In the genomic region with DNA sequence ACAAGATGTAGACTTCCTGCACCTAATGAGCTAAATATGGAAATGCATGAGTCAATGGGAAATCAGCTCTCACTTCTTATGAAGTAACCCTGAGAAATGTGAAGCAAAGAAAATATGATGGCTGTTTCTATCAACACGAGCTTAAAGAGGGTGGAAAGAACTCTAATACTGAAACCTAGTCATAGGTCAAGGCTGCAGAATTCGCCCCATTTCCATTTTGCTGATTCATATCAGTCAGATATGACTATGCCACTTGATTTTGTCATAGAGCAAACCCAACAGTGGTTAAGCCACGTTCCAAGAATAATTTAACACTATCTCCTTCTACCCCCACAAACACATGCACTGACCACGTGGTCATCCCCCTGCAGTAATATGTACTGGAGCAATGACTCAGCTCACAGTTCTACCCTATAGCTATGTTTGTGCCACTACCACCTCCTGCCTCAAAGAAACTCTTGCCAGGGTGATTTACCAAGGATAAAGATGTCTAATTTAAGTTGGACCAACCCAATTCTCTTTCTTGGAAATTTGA, we compare ENCODE assay signal across 9 cellular contexts.
DNase-seq lines count a peak whose midpoint lies in the region; ATAC-seq and TF ChIP-seq lines count a peak whose summit lies in the region.
"Had no signal": no experiment of that assay in that cellular context is flagged by ENCODE, and none has a peak within 500 bp of the region (broad histone marks: within the 10 kb centered on the region; RNA-seq: fewer than 3 reads in every experiment).

No MANE protein-coding gene starts in this region.

- H3K27me3 Mint-ChIP-seq in activated T-cell treated with anti-CD3 and anti-CD28 coated beads, Interleukin-2, amount 50 U/mL, for 4 hours (ENCODE audit: low read depth), result no peaks in the 10 kb centered on the region
- H3K27me3 Mint-ChIP-seq in H9 (ENCODE audit: low read depth), result no peaks in the 10 kb centered on the region

- no peaks in the 10 kb centered on the region for H3K36me3 Mint-ChIP-seq in activated T-cell treated with anti-CD3 and anti-CD28 coated beads, Interleukin-2, amount 50 U/mL, for 4 hours (ENCODE audit: insufficient read depth)
- H3K36me3 Mint-ChIP-seq in H9 (ENCODE audit: insufficient read depth in 1 of 3, low read depth in 3 of 3), result no peaks in the 10 kb centered on the region

- no peak overlapping the region for H2AFZ ChIP-seq in H9 (ENCODE audit: low read length)

- no peak overlapping the region for H3K27ac Mint-ChIP-seq in H9
- H3K27ac Mint-ChIP-seq: nephron had no signal

- H2BK5ac ChIP-seq in H9 (ENCODE audit: insufficient read length, low read length), result no peak overlapping the region

- DNase-seq in GM04503 (ENCODE audit: low read depth), result peak; percentile 99
- no peak for DNase-seq in activated T-cell treated with anti-CD3 and anti-CD28 coated beads, Interleukin-2, amount 50 U/mL, for 4 hours
- DNase-seq in non-pigmented ciliary epithelial cell (ENCODE audit: low read depth), result peak; percentile 98
- DNase-seq in activated gamma-delta T cell (lab: John Stamatoyannopoulos, UW), result no peak
- DNase-seq in H9, result no peak
- DNase-seq in COR-L47 (lab: John Stamatoyannopoulos, UW), result no peak

- H4K20me1 ChIP-seq in H9 (ENCODE audit: control insufficient read depth, insufficient read depth, insufficient read length), result no peaks in the 10 kb centered on the region

- peaks cover 6% of the 10 kb centered on the region for H3K9me3 Mint-ChIP-seq in activated T-cell treated with anti-CD3 and anti-CD28 coated beads, Interleukin-2, amount 50 U/mL, for 4 hours
- H3K9me3 Mint-ChIP-seq in H9, result no peaks in the 10 kb centered on the region

- H3K18ac ChIP-seq in H9 (ENCODE audit: insufficient read length, low read depth, low read length), result no peak overlapping the region

- no peaks in the 10 kb centered on the region for H3K27me3 ChIP-seq in H9 (ENCODE audit: insufficient read depth, low read length)

- no peaks in the 10 kb centered on the region for H3K9me3 ChIP-seq in H9 (ENCODE audit: control insufficient read depth, low read depth, low read length)

- H3K27ac ChIP-seq in H9 (ENCODE audit: insufficient read length, low read depth, low read length), result no peak overlapping the region

- no peak overlapping the region for H2BK15ac ChIP-seq in H9 (ENCODE audit: low read depth, low read length)

- H3K4ac ChIP-seq in H9 (ENCODE audit: low read depth, low read length), result no peak overlapping the region

- H3K4me1 Mint-ChIP-seq in activated T-cell treated with anti-CD3 and anti-CD28 coated beads, Interleukin-2, amount 50 U/mL, for 4 hours (ENCODE audit: low read depth), result peaks cover 23% of the 10 kb centered on the region
- H3K4me1 Mint-ChIP-seq in H9, result 0 out of 4 replicates have a peak, but pooled peaks cover 0 to 2% of the 10 kb centered on the region in 2 experiments
- H3K4me1 Mint-ChIP-seq: nephron had no signal

- H3K23me2 ChIP-seq in H9 (ENCODE audit: insufficient read length, low read depth, low read length, poor library complexity, severe bottlenecking), result no peaks in the 10 kb centered on the region

- no peaks in the 10 kb centered on the region for H3K79me2 ChIP-seq in H9 (ENCODE audit: insufficient read depth, low read length)

- no peak overlapping the region for H3K9ac ChIP-seq in H9 (ENCODE audit: extremely low read depth, insufficient read length, low read length)

- no peak overlapping the region for H2BK12ac ChIP-seq in H9 (ENCODE audit: insufficient read length, low read depth, low read length)

- no peaks in the 10 kb centered on the region for H3K4me1 ChIP-seq in H9 (ENCODE audit: insufficient read depth, low read length)

- H3K14ac ChIP-seq in H9 (ENCODE audit: insufficient read depth, low read length), result no peak overlapping the region

- WGBS in H9 (ENCODE audit: extremely low coverage, insufficient read length, low lambda C conversion rate), result no CpG with 5 or more reads among the region's 4 CpGs

- ATAC-seq in GM21360 (IDR thresholded peaks at IDR 0.05; ENCODE audit: unreplicated experiment) (peak; percentile 95), HG03469 (IDR thresholded peaks at IDR 0.05; ENCODE audit: unreplicated experiment) (peak; percentile 88)
- ATAC-seq in activated T-cell treated with anti-CD3 and anti-CD28 coated beads, Interleukin-2, amount 50 U/mL, for 4 hours, result peak; percentile 88 to 89

- no peak overlapping the region for H4K8ac ChIP-seq in H9 (replicated peaks; ENCODE audit: insufficient read length, low read depth, low read length)

- H3T11ph ChIP-seq in H9 (ENCODE audit: low read length), result no peak overlapping the region

- no peak overlapping the region for H3K56ac ChIP-seq in H9 (ENCODE audit: insufficient read length, low read depth, low read length)

- no peak overlapping the region for H2BK20ac ChIP-seq in H9 (ENCODE audit: low read depth, low read length, poor library complexity, severe bottlenecking)

- H3K79me1 ChIP-seq in H9 (ENCODE audit: insufficient read depth, low read depth, low read length, poor library complexity, severe bottlenecking), result no peaks in the 10 kb centered on the region

- no peak overlapping the region for H3K4me2 ChIP-seq in H9 (ENCODE audit: insufficient read depth, insufficient read length, low read length)

- H3K23ac ChIP-seq in H9 (ENCODE audit: insufficient read length, low read depth, low read length), result no peak overlapping the region

- no peak overlapping the region for H4K5ac ChIP-seq in H9 (ENCODE audit: insufficient read length, low read depth, low read length)

- H2BK120ac ChIP-seq in H9 (ENCODE audit: low read depth, low read length, poor library complexity, severe bottlenecking), result no peak overlapping the region

- H3K4me3 Mint-ChIP-seq in activated T-cell treated with anti-CD3 and anti-CD28 coated beads, Interleukin-2, amount 50 U/mL, for 4 hours, result no peak overlapping the region
- H3K4me3 Mint-ChIP-seq in H9, result no peak overlapping the region
- H3K4me3 Mint-ChIP-seq: nephron had no signal

- TF ChIP-seq CTCF in H9 (conservative IDR thresholded peaks at IDR 0.05), result no peak

- H4K91ac ChIP-seq in H9 (ENCODE audit: insufficient read length, low read depth, low read length), result no peak overlapping the region

- H2AK5ac ChIP-seq in H9 (ENCODE audit: insufficient read length, low read length), result no peak overlapping the region

Comparison
In these comparisons a context has a peak if more than half of its experiments do, and no peak if none do; other contexts are left out.
1. DNase-seq: peak in GM04503 (single experiment) and non-pigmented ciliary epithelial cell (single experiment); none in activated T-cell treated with anti-CD3 and anti-CD28 coated beads, Interleukin-2, amount 50 U/mL, for 4 hours (single experiment), activated gamma-delta T cell (single experiment), H9 (single experiment) and COR-L47 (single experiment).
2. Peak in every context shown above with its lines, with median percentiles within 50 percentile points of each other: ATAC-seq.